Comparison of ENCODE assay signal across 9 cellular contexts in genomic region chr3:112043621-112044201, GRCh38. TPM values are rescaled to one million over a fixed set of nuclear protein-coding genes. Genes with fewer than 3 reads are reported as not detected.
DNase-seq lines count a peak whose midpoint lies in the region; ATAC-seq and TF ChIP-seq lines count a peak whose summit lies in the region.
"Had no signal": no experiment of that assay in that cellular context is flagged by ENCODE, and none has a peak within 500 bp of the region (broad histone marks: within the 10 kb centered on the region; RNA-seq: fewer than 3 reads in every experiment).

No MANE protein-coding gene starts in this region.

- POLR2A ChIA-PET in activated CD8-positive, alpha-beta T cell treated with anti-CD3 and anti-CD28 coated beads for 36 hours (lab: Charles Lee), result no interaction called here

- H3K9ac ChIP-seq in stomach smooth muscle (ENCODE audit: low read length in 2 of 2), result no peak overlapping the region

- H3K4me3 Mint-ChIP-seq in activated CD8-positive, alpha-beta T cell treated with anti-CD3 and anti-CD28 coated beads for 36 hours, result no peak overlapping the region
- no peak overlapping the region for H3K4me3 Mint-ChIP-seq in natural killer cell treated with Interleukin-12 subunit alpha and Interleukin-12 subunit beta and Interleukin-15 and Interleukin-18, amount 100 ng/mL, for 72 hours
- H3K4me3 Mint-ChIP-seq: dendritic cell treated with granulocyte-macrophage colony-stimulating factor and Interleukin-4, amounts not matched to agents 40 ng/mL and 50 ng/mL, for 4 days had no signal

- peak; percentile 67 for TF ChIP-seq CTCF in GM20000 (IDR thresholded peaks at IDR 0.05; ENCODE audit: extremely low read depth, missing control alignments)
- peak; percentile 89 for TF ChIP-seq CTCF in activated CD8-positive, alpha-beta T cell treated with anti-CD3 and anti-CD28 coated beads for 36 hours (IDR thresholded peaks at IDR 0.05)
- peak; percentile 88 for TF ChIP-seq CTCF in epithelial cell of esophagus (IDR thresholded peaks at IDR 0.05; ENCODE audit: insufficient read depth, low read depth, low read length, missing control alignments)

- H3K4me1 Mint-ChIP-seq in activated CD8-positive, alpha-beta T cell treated with anti-CD3 and anti-CD28 coated beads for 36 hours (ENCODE audit: low read depth), result peaks cover 2% of the 10 kb centered on the region
- H3K4me1 Mint-ChIP-seq in natural killer cell treated with Interleukin-12 subunit alpha and Interleukin-12 subunit beta and Interleukin-15 and Interleukin-18, amount 100 ng/mL, for 72 hours (ENCODE audit: low read depth in 2 of 2), result no peaks in the 10 kb centered on the region

- H3K9me3 ChIP-seq in stomach smooth muscle (ENCODE audit: control insufficient read depth in 2 of 2, low read length in 2 of 2), result no peaks in the 10 kb centered on the region

- no peak overlapping the region for H3K4me3 ChIP-seq in epithelial cell of esophagus (ENCODE audit: low read length)
- peak overlapping the region; percentile 44 to 50 for H3K4me3 ChIP-seq in stomach smooth muscle (ENCODE audit: low read length in 2 of 2)

- ATAC-seq in HG03565 (IDR thresholded peaks at IDR 0.05; ENCODE audit: unreplicated experiment), result peak; percentile 87
- peak; percentile 99 for ATAC-seq in activated CD8-positive, alpha-beta T cell treated with anti-CD3 and anti-CD28 coated beads for 36 hours
- ATAC-seq in natural killer cell treated with Interleukin-12 subunit alpha and Interleukin-12 subunit beta and Interleukin-15 and Interleukin-18, amount 100 ng/mL, for 72 hours, result peak; percentile 86 to 87

- H3K27ac Mint-ChIP-seq in activated CD8-positive, alpha-beta T cell treated with anti-CD3 and anti-CD28 coated beads for 36 hours, result no peak overlapping the region
- no peak overlapping the region for H3K27ac Mint-ChIP-seq in natural killer cell treated with Interleukin-12 subunit alpha and Interleukin-12 subunit beta and Interleukin-15 and Interleukin-18, amount 100 ng/mL, for 72 hours
- H3K27ac Mint-ChIP-seq: dendritic cell treated with granulocyte-macrophage colony-stimulating factor and Interleukin-4, amounts not matched to agents 40 ng/mL and 50 ng/mL, for 4 days had no signal

- CTCF ChIA-PET in activated CD8-positive, alpha-beta T cell treated with anti-CD3 and anti-CD28 coated beads for 36 hours (lab: Charles Lee), result interaction anchor here (0.6 to 6.6 kb wide), 49 partner anchors 9 to 425 kb away, joined by 3 to 98 read pairs (median 5); partner anchors contain the start of genes ABHD10, SLC9C1 and TMPRSS7

- H3K27me3 ChIP-seq in stomach smooth muscle (ENCODE audit: control insufficient read depth in 1 of 2, insufficient read depth in 2 of 2, low read length in 2 of 2), result no peaks in the 10 kb centered on the region

- H3K9me3 Mint-ChIP-seq in activated CD8-positive, alpha-beta T cell treated with anti-CD3 and anti-CD28 coated beads for 36 hours, result no peaks in the 10 kb centered on the region
- no peaks in the 10 kb centered on the region for H3K9me3 Mint-ChIP-seq in natural killer cell treated with Interleukin-12 subunit alpha and Interleukin-12 subunit beta and Interleukin-15 and Interleukin-18, amount 100 ng/mL, for 72 hours
- H3K9me3 Mint-ChIP-seq: dendritic cell treated with granulocyte-macrophage colony-stimulating factor and Interleukin-4, amounts not matched to agents 40 ng/mL and 50 ng/mL, for 4 days had no signal

- DNase-seq in DMS 273 (lab: John Stamatoyannopoulos, UW; ENCODE audit: unreplicated experiment) (peak; percentile 94), GM20000 (ENCODE audit: low spot score) (peak; percentile 68), NCI-H526 treated with DMSO at 0.1 percent for 48 hours (lab: John Stamatoyannopoulos, UW) (peak; percentile 73), epithelial cell of esophagus (ENCODE audit: low read depth) (peak; percentile 75)
- DNase-seq in activated CD8-positive, alpha-beta T cell treated with anti-CD3 and anti-CD28 coated beads for 36 hours, result peak; percentile 70
- no peak for DNase-seq in natural killer cell treated with Interleukin-12 subunit alpha and Interleukin-12 subunit beta and Interleukin-15 and Interleukin-18, amount 100 ng/mL, for 72 hours (ENCODE audit: low spot score)

- H3K27me3 Mint-ChIP-seq in activated CD8-positive, alpha-beta T cell treated with anti-CD3 and anti-CD28 coated beads for 36 hours, result no peaks in the 10 kb centered on the region
- peaks cover 2 to 6% of the 10 kb centered on the region in 2 donors for H3K27me3 Mint-ChIP-seq in natural killer cell treated with Interleukin-12 subunit alpha and Interleukin-12 subunit beta and Interleukin-15 and Interleukin-18, amount 100 ng/mL, for 72 hours
- H3K27me3 Mint-ChIP-seq: dendritic cell treated with granulocyte-macrophage colony-stimulating factor and Interleukin-4, amounts not matched to agents 40 ng/mL and 50 ng/mL, for 4 days had no signal

- H3K4me1 ChIP-seq in stomach smooth muscle (ENCODE audit: control insufficient read depth, insufficient read depth, low read length), result no peaks in the 10 kb centered on the region

- no peaks in the 10 kb centered on the region for H3K36me3 ChIP-seq in stomach smooth muscle (ENCODE audit: control insufficient read depth in 2 of 2, insufficient read depth in 2 of 2, low read length in 2 of 2)

- H3K36me3 Mint-ChIP-seq in activated CD8-positive, alpha-beta T cell treated with anti-CD3 and anti-CD28 coated beads for 36 hours (ENCODE audit: low read depth), result no peaks in the 10 kb centered on the region
- no peaks in the 10 kb centered on the region for H3K36me3 Mint-ChIP-seq in natural killer cell treated with Interleukin-12 subunit alpha and Interleukin-12 subunit beta and Interleukin-15 and Interleukin-18, amount 100 ng/mL, for 72 hours

- intact Hi-C loops in activated CD8-positive, alpha-beta T cell treated with anti-CD3 and anti-CD28 coated beads for 36 hours (cut with micrococcal nuclease), result loop anchor here (5.0 kb wide), 2 partner anchors 56 to 326 kb away; no protein-coding TSS in a partner anchor

- no peak overlapping the region for H3K27ac ChIP-seq in stomach smooth muscle (ENCODE audit: low read length)

RNA-seq across cellular contexts. Expression of gene TMPRSS7, which starts 9.2 kb away (rescaled TPM):
- total RNA-seq in activated CD8-positive, alpha-beta T cell treated with anti-CD3 and anti-CD28 coated beads for 36 hours, result not detected
- total RNA-seq in natural killer cell treated with Interleukin-12 subunit alpha and Interleukin-12 subunit beta and Interleukin-15 and Interleukin-18, amount 100 ng/mL, for 72 hours, result not detected

RNA-seq across cellular contexts. Expression of gene C3orf52, which starts 42.5 kb away (rescaled TPM):
- total RNA-seq in activated CD8-positive, alpha-beta T cell treated with anti-CD3 and anti-CD28 coated beads for 36 hours, result 1 to 10 TPM; 2.0 to 3.3 TPM
- 1 to 10 TPM in 1 of 2 donors, under 1 TPM in 1; 0.64 to 1.8 TPM for total RNA-seq in natural killer cell treated with Interleukin-12 subunit alpha and Interleukin-12 subunit beta and Interleukin-15 and Interleukin-18, amount 100 ng/mL, for 72 hours

RNA-seq across cellular contexts. Expression of gene TAGLN3, which starts 45.0 kb away (rescaled TPM):
- total RNA-seq in activated CD8-positive, alpha-beta T cell treated with anti-CD3 and anti-CD28 coated beads for 36 hours, result 1 to 10 TPM in 1 of 2 experiments, under 1 TPM in 1; 0.89 to 1.2 TPM
- under 1 TPM in 1 of 2 donors, not detected in 1; 0.74 TPM for total RNA-seq in natural killer cell treated with Interleukin-12 subunit alpha and Interleukin-12 subunit beta and Interleukin-15 and Interleukin-18, amount 100 ng/mL, for 72 hours
